5 cellular contexts compared by ENCODE assay signal in the genomic region with DNA sequence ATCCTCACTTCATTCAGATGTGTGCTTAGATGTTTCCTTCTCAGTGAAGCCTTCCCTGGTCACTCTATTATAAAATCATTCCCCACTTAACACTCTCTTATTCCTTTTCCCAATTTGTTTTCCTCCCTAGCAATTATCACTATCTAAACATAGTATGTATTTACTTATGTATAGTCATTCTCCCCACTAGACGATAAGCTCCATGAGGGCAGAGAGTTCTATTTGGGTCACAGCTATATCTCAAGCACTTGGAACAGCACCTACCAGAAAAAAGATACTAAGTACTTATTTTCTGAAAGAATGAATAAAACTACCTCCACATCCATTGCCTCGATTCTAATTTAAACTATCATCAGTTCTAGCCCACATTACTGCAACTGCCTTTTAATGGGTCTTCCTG.
"Had no signal": no experiment of that assay in that cellular context is flagged by ENCODE, and none has a peak within 500 bp of the region (broad histone marks: within the 10 kb centered on the region; RNA-seq: fewer than 3 reads in every experiment).

No MANE protein-coding gene starts in this region.

- DNase-seq: IMR-90, KBM-7, KG1 had no signal

- ATAC-seq: HepG2 had no signal

- FAIRE-seq: HepG2 had no signal

- H3K27ac ChIP-seq: HL-60 had no signal
